9 cellular contexts compared by ENCODE assay signal in genomic region chr16:29745126-29745852, GRCh38. TPM values are rescaled to one million over a fixed set of nuclear protein-coding genes. Genes with fewer than 3 reads are reported as not detected.
DNase-seq lines count a peak whose midpoint lies in the region; ATAC-seq lines count a peak whose summit lies in the region.
"Had no signal": no experiment of that assay in that cellular context is flagged by ENCODE, and none has a peak within 500 bp of the region (broad histone marks: within the 10 kb centered on the region; RNA-seq: fewer than 3 reads in every experiment).

No MANE protein-coding gene starts in this region.

- H3K4me1 Mint-ChIP-seq in stimulated activated effector memory CD8-positive, alpha-beta T cell treated with anti-CD3 and anti-CD28 coated beads, Interleukin-12 subunit alpha, Interleukin-12 subunit beta, amount 100 ng/mL, for 72 hours: peaks cover 57% of the 10 kb centered on the region

- peaks cover 57% of the 10 kb centered on the region for H3K36me3 Mint-ChIP-seq in stimulated activated effector memory CD8-positive, alpha-beta T cell treated with anti-CD3 and anti-CD28 coated beads, Interleukin-12 subunit alpha, Interleukin-12 subunit beta, amount 100 ng/mL, for 72 hours

- intact Hi-C loops in Right ventricle myocardium superior (cut with DNase I): no loop called here

- H3K4me3 Mint-ChIP-seq in stimulated activated effector memory CD8-positive, alpha-beta T cell treated with anti-CD3 and anti-CD28 coated beads, Interleukin-12 subunit alpha, Interleukin-12 subunit beta, amount 100 ng/mL, for 72 hours: peak overlapping the region; percentile 98

- H3K9me3 Mint-ChIP-seq in stimulated activated effector memory CD8-positive, alpha-beta T cell treated with anti-CD3 and anti-CD28 coated beads, Interleukin-12 subunit alpha, Interleukin-12 subunit beta, amount 100 ng/mL, for 72 hours: no peaks in the 10 kb centered on the region

- ATAC-seq in GM18868 (IDR thresholded peaks at IDR 0.05; ENCODE audit: unreplicated experiment): peak; percentile 42
- ATAC-seq in HG03064 (IDR thresholded peaks at IDR 0.05; ENCODE audit: low read depth, unreplicated experiment): peak; percentile 22
- peak; percentile 52 for ATAC-seq in Right ventricle myocardium superior (ENCODE audit: poor library complexity)
- ATAC-seq in stimulated activated effector memory CD8-positive, alpha-beta T cell treated with anti-CD3 and anti-CD28 coated beads, Interleukin-12 subunit alpha, Interleukin-12 subunit beta, amount 100 ng/mL, for 72 hours: peak; percentile 85

- peak overlapping the region; percentile 100 for H3K27ac Mint-ChIP-seq in stimulated activated effector memory CD8-positive, alpha-beta T cell treated with anti-CD3 and anti-CD28 coated beads, Interleukin-12 subunit alpha, Interleukin-12 subunit beta, amount 100 ng/mL, for 72 hours

- peak; percentile 52 for DNase-seq in activated CD4-positive, CD25-positive, alpha-beta regulatory T cell treated with anti-CD3 and anti-CD28 coated beads, Interleukin-2, amount 50 U/mL, for 72 hours
- DNase-seq in Right ventricle myocardium superior: no peak
- DNase-seq in stimulated activated effector memory CD8-positive, alpha-beta T cell treated with anti-CD3 and anti-CD28 coated beads, Interleukin-12 subunit alpha, Interleukin-12 subunit beta, amount 100 ng/mL, for 72 hours (ENCODE audit: low spot score in 2 of 2): peak; percentile 44 to 86
- DNase-seq in SHP77 treated with DMSO at 0.1 percent for 48 hours (lab: John Stamatoyannopoulos, UW): no peak
- no peak for DNase-seq in AG08396 (ENCODE audit: low spot score)
- no peak for DNase-seq in NCI-H2171 treated with DMSO at 0.1 percent for 48 hours (lab: John Stamatoyannopoulos, UW)

RNA-seq across cellular contexts. Expression of gene C16orf54, which starts 0.5 kb away (rescaled TPM):
- 0.65 TPM for total RNA-seq in Right ventricle myocardium superior
- total RNA-seq: endothelial cell of umbilical vein had no signal

RNA-seq across cellular contexts. Expression of gene ZG16, which starts 32.8 kb away (rescaled TPM):
- not detected for total RNA-seq in Right ventricle myocardium superior
- total RNA-seq: endothelial cell of umbilical vein had no signal

RNA-seq across cellular contexts. Expression of gene KIF22, which starts 45.3 kb away (rescaled TPM):
- 59.8 TPM for total RNA-seq in Right ventricle myocardium superior

Comparison
In these comparisons a context has a peak if more than half of its experiments do, and no peak if none do; other contexts are left out.
1. ATAC-seq: peak in every context shown above with its lines; median percentile 85 in stimulated activated effector memory CD8-positive, alpha-beta T cell treated with anti-CD3 and anti-CD28 coated beads, Interleukin-12 subunit alpha, Interleukin-12 subunit beta, amount 100 ng/mL, for 72 hours; 52 in Right ventricle myocardium superior; 42 in GM18868; 22 in HG03064.
2. DNase-seq: peak in activated CD4-positive, CD25-positive, alpha-beta regulatory T cell treated with anti-CD3 and anti-CD28 coated beads, Interleukin-2, amount 50 U/mL, for 72 hours (single experiment) and stimulated activated effector memory CD8-positive, alpha-beta T cell treated with anti-CD3 and anti-CD28 coated beads, Interleukin-12 subunit alpha, Interleukin-12 subunit beta, amount 100 ng/mL, for 72 hours (2 of 2); none in Right ventricle myocardium superior (single experiment), SHP77 treated with DMSO at 0.1 percent for 48 hours (single experiment), AG08396 (single experiment) and NCI-H2171 treated with DMSO at 0.1 percent for 48 hours (single experiment).